ENCODE assay signal across 8 cellular contexts in the genomic region with DNA sequence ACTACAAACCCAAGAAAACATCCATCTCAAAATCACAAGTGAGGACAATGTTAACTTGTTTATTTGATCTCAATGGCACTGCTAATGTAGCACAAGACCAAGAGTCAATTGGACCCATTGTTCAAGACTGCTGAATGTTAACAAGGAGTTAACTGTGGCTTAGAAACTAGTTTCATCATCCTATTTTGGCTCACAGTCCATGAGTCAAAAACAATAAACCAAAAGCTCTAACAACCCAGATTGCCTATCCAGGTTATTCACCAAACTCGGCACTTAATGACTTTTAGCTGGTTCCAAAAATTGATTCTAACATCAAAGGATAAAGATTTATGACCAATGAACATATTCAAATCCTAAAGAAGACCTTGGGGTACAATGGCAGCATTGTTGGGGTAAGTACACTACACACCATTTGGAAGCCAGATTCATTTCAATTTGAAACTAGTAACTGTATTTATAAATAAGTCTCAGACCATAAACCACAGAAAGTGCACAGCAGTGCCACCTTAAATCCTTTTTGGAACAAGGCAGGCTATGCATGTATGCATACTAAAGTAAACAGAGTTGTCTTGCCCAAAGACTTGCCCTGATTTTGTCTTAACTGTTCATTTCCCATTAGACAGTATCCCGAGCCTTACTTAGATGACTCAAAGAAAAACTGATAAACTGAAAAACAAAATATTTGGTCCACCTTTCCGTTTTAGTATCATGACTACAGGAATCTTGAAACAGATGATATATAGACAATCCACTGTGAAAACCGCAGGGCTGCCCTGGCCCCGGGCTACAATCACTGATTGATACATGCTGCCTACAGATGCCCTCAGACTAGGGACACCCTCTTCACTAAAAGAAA.
DNase-seq lines count a peak whose midpoint lies in the region; ATAC-seq, FAIRE-seq and TF ChIP-seq lines count a peak whose summit lies in the region.

No MANE protein-coding gene starts in this region.

- no peak overlapping the region for H2AFZ ChIP-seq in astrocyte (ENCODE audit: low read depth, low read length)

- TF ChIP-seq CTCF in A673 (conservative IDR thresholded peaks at IDR 0.05; ENCODE audit: low read depth, low read length) (no peak), astrocyte (IDR thresholded peaks at IDR 0.05; ENCODE audit: insufficient read depth, low read depth, low read length) (no peak), mucosa of descending colon (IDR thresholded peaks at IDR 0.05) (no peak), endothelial cell (IDR thresholded peaks at IDR 0.05; ENCODE audit: unreplicated experiment) (no peak), spleen (IDR thresholded peaks at IDR 0.05 in 8 of 11, conservative IDR thresholded peaks at IDR 0.05 in 3 of 11) (no peak)

- peak; percentile 90 for FAIRE-seq in GM19239 (lab: Jason Lieb, UNC)
- FAIRE-seq in astrocyte (lab: Jason Lieb, UNC): no peak

- peak overlapping the region; percentile 50 for H3K4me2 ChIP-seq in astrocyte (ENCODE audit: low read length)

- H3K27me3 Mint-ChIP-seq in astrocyte (ENCODE audit: low read depth, unreplicated experiment) (no peaks in the 10 kb centered on the region), endothelial cell (ENCODE audit: unreplicated experiment) (no peaks in the 10 kb centered on the region)

- ATAC-seq in HG03175 (IDR thresholded peaks at IDR 0.05; ENCODE audit: unreplicated experiment) (peak; percentile 81), mucosa of descending colon (peak; percentile 42)

- CTCF ChIA-PET in A673 (lab: Charles Lee): no interaction called here

- no peaks in the 10 kb centered on the region for H3K36me3 Mint-ChIP-seq in astrocyte (ENCODE audit: low read depth, unreplicated experiment)
- H3K36me3 Mint-ChIP-seq in endothelial cell (ENCODE audit: low read depth, unreplicated experiment): peaks cover 5% of the 10 kb centered on the region

- DNase-seq in A673 (ENCODE audit: low spot score) (peak; percentile 10), GM19239 (ENCODE audit: insufficient read length, low spot score) (peak; percentile 12), astrocyte (ENCODE audit: low read depth) (peak; percentile 60), mucosa of descending colon (no peak), endothelial cell (ENCODE audit: low spot score) (no peak), NCI-H146 (lab: John Stamatoyannopoulos, UW) (no peak), spleen (no peak)

- H3K27ac ChIP-seq in A673 (ENCODE audit: low read depth, low read length, poor library complexity, severe bottlenecking) (no peak overlapping the region), astrocyte (ENCODE audit: low read depth, low read length) (no peak overlapping the region), spleen (no peak overlapping the region)

- H3K9me3 Mint-ChIP-seq in astrocyte (ENCODE audit: unreplicated experiment) (no peaks in the 10 kb centered on the region), endothelial cell (ENCODE audit: unreplicated experiment) (no peaks in the 10 kb centered on the region)

- WGBS in spleen, 5 donors: 78 to 89% (median 84%) methylated on average over 5 of the region's 5 CpGs

- POLR2A ChIA-PET in A673 (lab: Charles Lee; ENCODE audit: low non-redundant PET): no interaction called here

- no peaks in the 10 kb centered on the region for H3K9me3 ChIP-seq in A673 (ENCODE audit: low read depth, low read length, poor library complexity, severe bottlenecking)
- no peaks in the 10 kb centered on the region for H3K9me3 ChIP-seq in astrocyte (ENCODE audit: insufficient read depth, low read depth, low read length)
- no peaks in the 10 kb centered on the region for H3K9me3 ChIP-seq in mucosa of descending colon
- peaks cover 0 to 5% (median 0%) of the 10 kb centered on the region in 8 donors for H3K9me3 ChIP-seq in spleen

- intact Hi-C loops in A673 (cut with micrococcal nuclease; ENCODE audit: unreplicated experiment): no loop called here
- intact Hi-C loops in mucosa of descending colon (cut with DNase I, micrococcal nuclease): no loop called here
- intact Hi-C loops in spleen (cut with DNase I; ENCODE audit: low total_unique reads): no loop called here

- no peak for TF ChIP-seq POLR2A in spleen (IDR thresholded peaks at IDR 0.05)

- H3K4me3 Mint-ChIP-seq in astrocyte (ENCODE audit: unreplicated experiment): no peak overlapping the region
- no peak overlapping the region for H3K4me3 Mint-ChIP-seq in endothelial cell (ENCODE audit: unreplicated experiment)

- no peak overlapping the region for H3K27ac Mint-ChIP-seq in astrocyte (ENCODE audit: unreplicated experiment)
- no peak overlapping the region for H3K27ac Mint-ChIP-seq in endothelial cell (ENCODE audit: unreplicated experiment)

- peaks cover 62% of the 10 kb centered on the region for H4K20me1 ChIP-seq in astrocyte (ENCODE audit: insufficient read depth, low read length)

- H3K4me1 ChIP-seq in A673 (ENCODE audit: insufficient read depth, low read length, poor library complexity, severe bottlenecking): peaks cover 32% of the 10 kb centered on the region
- H3K4me1 ChIP-seq in astrocyte (ENCODE audit: insufficient read depth, low read length): peaks cover 10% of the 10 kb centered on the region
- H3K4me1 ChIP-seq in mucosa of descending colon (ENCODE audit: low read depth): peaks cover 3% of the 10 kb centered on the region
- H3K4me1 ChIP-seq in spleen: peaks cover 0 to 31% (median 13%) of the 10 kb centered on the region in 6 donors

- H3K79me2 ChIP-seq in astrocyte (ENCODE audit: insufficient read depth, low read length): peaks cover 36% of the 10 kb centered on the region

- H3K36me3 ChIP-seq in A673 (ENCODE audit: insufficient read depth, low read length, poor library complexity, severe bottlenecking): no peaks in the 10 kb centered on the region
- no peaks in the 10 kb centered on the region for H3K36me3 ChIP-seq in astrocyte (ENCODE audit: insufficient read depth, low read length)
- no peaks in the 10 kb centered on the region for H3K36me3 ChIP-seq in mucosa of descending colon (ENCODE audit: low read depth)
- H3K36me3 ChIP-seq in spleen: no peaks in the 10 kb centered on the region

- BruUV-seq in A673 (replicated peaks; lab: Mats Ljungman, UMichigan): no TSS peak

- no peak overlapping the region for H3K4me3 ChIP-seq in A673 (ENCODE audit: low read depth, low read length, poor library complexity, severe bottlenecking)
- no peak overlapping the region for H3K4me3 ChIP-seq in astrocyte (ENCODE audit: insufficient read depth, low read depth, low read length)
- H3K4me3 ChIP-seq in mucosa of descending colon: no peak overlapping the region
- no peak overlapping the region for H3K4me3 ChIP-seq in spleen

- H3K4me1 Mint-ChIP-seq in astrocyte (ENCODE audit: low read depth, unreplicated experiment) (peaks cover 26% of the 10 kb centered on the region), endothelial cell (ENCODE audit: unreplicated experiment) (peaks cover 4% of the 10 kb centered on the region)

- no peak overlapping the region for H3K9ac ChIP-seq in astrocyte (ENCODE audit: low read length)

- no peaks in the 10 kb centered on the region for H3K27me3 ChIP-seq in A673 (replicated peaks; ENCODE audit: insufficient read depth, low read depth, low read length, poor library complexity)
- H3K27me3 ChIP-seq in astrocyte (ENCODE audit: insufficient read depth, low read length): no peaks in the 10 kb centered on the region
- H3K27me3 ChIP-seq in spleen (replicated peaks in 1 of 7): no peaks in the 10 kb centered on the region

Comparison
In these comparisons a context has a peak if more than half of its experiments do, and no peak if none do; other contexts are left out.
1. DNase-seq: peak in A673 (single experiment), GM19239 (single experiment) and astrocyte (single experiment); none in mucosa of descending colon (0 of 3), endothelial cell (single experiment), NCI-H146 (single experiment) and spleen (single experiment).